In genomic region chr1:29166291-29166878, GRCh38 we compare ENCODE assay signal across 11 cellular contexts. TPM values are rescaled to one million over a fixed set of nuclear protein-coding genes. Genes with fewer than 3 reads are reported as not detected.
DNase-seq lines count a peak whose midpoint lies in the region; ATAC-seq and TF ChIP-seq lines count a peak whose summit lies in the region.
"Had no signal": no experiment of that assay in that cellular context is flagged by ENCODE, and none has a peak within 500 bp of the region (broad histone marks: within the 10 kb centered on the region; RNA-seq: fewer than 3 reads in every experiment).

No MANE protein-coding gene starts in this region.

- H3K36me3 Mint-ChIP-seq in HFFc6 (ENCODE audit: low read depth): peaks cover 58% of the 10 kb centered on the region
- peaks cover 45% of the 10 kb centered on the region for H3K36me3 Mint-ChIP-seq in effector memory CD8-positive, alpha-beta T cell (ENCODE audit: insufficient read depth)
- H3K36me3 Mint-ChIP-seq in glutamatergic neuron (ENCODE audit: unreplicated experiment): no peaks in the 10 kb centered on the region

- no peak for TF ChIP-seq CTCF in AG10803 (conservative IDR thresholded peaks at IDR 0.05; ENCODE audit: low read length)
- TF ChIP-seq CTCF in HFFc6 (IDR thresholded peaks at IDR 0.05): no peak
- TF ChIP-seq CTCF in lower lobe of right lung (IDR thresholded peaks at IDR 0.05): no peak
- no peak for TF ChIP-seq CTCF in glutamatergic neuron (IDR thresholded peaks at IDR 0.05; ENCODE audit: partially characterized antibody, unreplicated experiment)

- H3K4me1 Mint-ChIP-seq in HFFc6 (ENCODE audit: low read depth): peaks cover 81% of the 10 kb centered on the region
- H3K4me1 Mint-ChIP-seq in effector memory CD8-positive, alpha-beta T cell (ENCODE audit: low read depth in 2 of 2): peaks cover 53 to 80% of the 10 kb centered on the region in 2 donors
- H3K4me1 Mint-ChIP-seq in glutamatergic neuron (ENCODE audit: low read depth, unreplicated experiment): peaks cover 35% of the 10 kb centered on the region

- H3K27me3 Mint-ChIP-seq in HFFc6 (ENCODE audit: insufficient read depth) (peaks cover 2% of the 10 kb centered on the region; the same call in 1 of the 2 replicates), glutamatergic neuron (ENCODE audit: unreplicated experiment) (peaks cover 2% of the 10 kb centered on the region)
- no peaks in the 10 kb centered on the region for H3K27me3 Mint-ChIP-seq in effector memory CD8-positive, alpha-beta T cell
- H3K27me3 Mint-ChIP-seq: activated naive CD4-positive, alpha-beta T cell treated with anti-CD3 and anti-CD28 coated beads, Interleukin-2, amount 50 U/mL, for 24 hours had no signal

- no peaks in the 10 kb centered on the region for H3K27me3 ChIP-seq in lower lobe of right lung (ENCODE audit: low read depth)

- H3K4me3 Mint-ChIP-seq in HFFc6 (no peak overlapping the region; the same call in 1 of the 2 replicates), glutamatergic neuron (ENCODE audit: unreplicated experiment) (no peak overlapping the region)
- H3K4me3 Mint-ChIP-seq in effector memory CD8-positive, alpha-beta T cell: no peak overlapping the region
- H3K4me3 Mint-ChIP-seq: activated naive CD4-positive, alpha-beta T cell treated with anti-CD3 and anti-CD28 coated beads, Interleukin-2, amount 50 U/mL, for 24 hours had no signal

- intact Hi-C loops in lower lobe of right lung (cut with DNase I): no loop called here

- DNase-seq in AG10803 (ENCODE audit: low read depth) (peak; percentile 66), HFFc6 (no peak), lower lobe of right lung (peak; percentile 26), occipital lobe (lab: John Stamatoyannopoulos, UW) (no peak), glutamatergic neuron (no peak), NCI-H69 (lab: John Stamatoyannopoulos, UW) (no peak)
- DNase-seq in effector memory CD8-positive, alpha-beta T cell: no peak
- DNase-seq: left cardiac atrium had no signal

- H3K9me3 Mint-ChIP-seq in HFFc6: no peaks in the 10 kb centered on the region
- no peaks in the 10 kb centered on the region for H3K9me3 Mint-ChIP-seq in effector memory CD8-positive, alpha-beta T cell
- no peaks in the 10 kb centered on the region for H3K9me3 Mint-ChIP-seq in glutamatergic neuron (ENCODE audit: unreplicated experiment)
- H3K9me3 Mint-ChIP-seq: activated naive CD4-positive, alpha-beta T cell treated with anti-CD3 and anti-CD28 coated beads, Interleukin-2, amount 50 U/mL, for 24 hours had no signal

- H3K9me3 ChIP-seq in lower lobe of right lung: no peaks in the 10 kb centered on the region

- H3K4me3 ChIP-seq in AG10803 (ENCODE audit: low read length) (no peak overlapping the region), lower lobe of right lung (no peak overlapping the region)

- H3K27ac Mint-ChIP-seq in HFFc6: peak overlapping the region; percentile 64
- H3K27ac Mint-ChIP-seq in effector memory CD8-positive, alpha-beta T cell: peak overlapping the region; percentile 54 to 77
- no peak overlapping the region for H3K27ac Mint-ChIP-seq in glutamatergic neuron (ENCODE audit: unreplicated experiment)

- no peak for ATAC-seq in effector memory CD8-positive, alpha-beta T cell (replicated peaks)
- ATAC-seq in lower lobe of right lung (peak in 1 of 2 donors; percentile 30), GM19463 (IDR thresholded peaks at IDR 0.05; ENCODE audit: unreplicated experiment) (no peak)
- ATAC-seq: activated CD4-positive, CD25-positive, alpha-beta regulatory T cell treated with anti-CD3 and anti-CD28 coated beads, Interleukin-2, amount 50 U/mL, for 24 hours had no signal

- H3K4me1 ChIP-seq in lower lobe of right lung: peaks cover 62% of the 10 kb centered on the region

- H3K27ac ChIP-seq in lower lobe of right lung: no peak overlapping the region

- peaks cover 53% of the 10 kb centered on the region for H3K36me3 ChIP-seq in lower lobe of right lung

RNA-seq across cellular contexts. Expression of gene SRSF4, which starts 15.3 kb away (rescaled TPM):
- total RNA-seq in HFFc6 (2021; fragmentation: NEBNext Ultra II Directional; extraction: Animal tissue kit (Norgen Biotek cat#: 25700)): 10 to 100 TPM; 47.6 to 54.5 (median 51.5) TPM
- total RNA-seq in lower lobe of right lung (73.9 TPM), occipital lobe (38.4 TPM), glutamatergic neuron (ENCODE audit: unreplicated experiment) (69.0 TPM)

RNA-seq across cellular contexts. Expression of gene TMEM200B, which starts 42.7 kb away (rescaled TPM):
- total RNA-seq in HFFc6 (2021; fragmentation: NEBNext Ultra II Directional; extraction: Animal tissue kit (Norgen Biotek cat#: 25700)): 10 to 100 TPM; 12.7 to 15.4 (median 13.6) TPM
- 4.3 TPM for total RNA-seq in lower lobe of right lung
- 0.94 TPM for total RNA-seq in occipital lobe
- total RNA-seq in glutamatergic neuron (ENCODE audit: unreplicated experiment): 5.8 TPM

Comparison
In these comparisons a context has a peak if more than half of its experiments do, and no peak if none do; other contexts are left out.
1. DNase-seq: peak in AG10803 (single experiment) and lower lobe of right lung (single experiment); none in HFFc6 (single experiment), effector memory CD8-positive, alpha-beta T cell (0 of 3), occipital lobe (single experiment), glutamatergic neuron (single experiment) and NCI-H69 (single experiment).